ENCODE assay signal across 8 cellular contexts in genomic region chr1:117930484-117930883, GRCh38. TPM values are rescaled to one million over a fixed set of nuclear protein-coding genes. Genes with fewer than 3 reads are reported as not detected.
DNase-seq lines count a peak whose midpoint lies in the region; ATAC-seq, FAIRE-seq and TF ChIP-seq lines count a peak whose summit lies in the region.

No MANE protein-coding gene starts in this region.

- no CpG with 5 or more reads among the region's 6 CpGs for WGBS in iPS DF 6.9 (ENCODE audit: insufficient coverage, insufficient read length)
- 1 to 3% (median 1%) methylated on average over 6 of the region's 6 CpGs for WGBS in small intestine, 3 donors

- no peaks in the 10 kb centered on the region for H3K9me3 Mint-ChIP-seq in activated CD8-positive, alpha-beta memory T cell treated with anti-CD3 and anti-CD28 coated beads, Interleukin-2, amount 10 ng/mL, durations not matched to agents 7 days and 5 days (ENCODE audit: low read depth)

- H3K27me3 ChIP-seq in iPS DF 6.9 (ENCODE audit: control insufficient read depth, insufficient read depth, low read length) (no peaks in the 10 kb centered on the region), small intestine (ENCODE audit: control insufficient read depth in 2 of 2, insufficient read depth in 2 of 2, low read length in 2 of 2) (no peaks in the 10 kb centered on the region)

- H3K36me3 ChIP-seq in iPS DF 6.9 (ENCODE audit: control insufficient read depth, insufficient read depth, low read length) (no peaks in the 10 kb centered on the region; the same call in 1 of the 2 replicates), small intestine (ENCODE audit: control insufficient read depth in 2 of 2, insufficient read depth in 2 of 2, low read length in 2 of 2) (peaks cover 0 to 1% of the 10 kb centered on the region in 2 donors)

- H3K27ac Mint-ChIP-seq in activated CD8-positive, alpha-beta memory T cell treated with anti-CD3 and anti-CD28 coated beads, Interleukin-2, amount 10 ng/mL, durations not matched to agents 7 days and 5 days, result peak overlapping the region; percentile 87

- CTCF ChIA-PET in activated CD8-positive, alpha-beta memory T cell treated with anti-CD3 and anti-CD28 coated beads, Interleukin-2, amount 10 ng/mL, durations not matched to agents 7 days and 5 days (lab: Charles Lee), result interaction anchor here (2.9 kb wide), 1 partner anchor 35 kb away, joined by 16 read pairs; no protein-coding TSS in a partner anchor

- no peak for ATAC-seq in activated CD8-positive, alpha-beta memory T cell treated with anti-CD3 and anti-CD28 coated beads, Interleukin-2, amount 10 ng/mL, durations not matched to agents 7 days and 5 days

- no peaks in the 10 kb centered on the region for H3K4me1 ChIP-seq in iPS DF 6.9 (ENCODE audit: control insufficient read depth, insufficient read depth, low read length)
- peaks cover 2% of the 10 kb centered on the region in 2 donors for H3K4me1 ChIP-seq in small intestine (ENCODE audit: control insufficient read depth in 2 of 2, insufficient read depth in 1 of 2, low read depth in 1 of 2, low read length in 1 of 2)

- H3K9me3 ChIP-seq in iPS DF 6.9 (ENCODE audit: control insufficient read depth, insufficient read depth, low read length) (no peaks in the 10 kb centered on the region), small intestine (ENCODE audit: control insufficient read depth, low read depth) (no peaks in the 10 kb centered on the region)

- FAIRE-seq in small intestine (lab: Jason Lieb, UNC), result no peak

- H3K27me3 Mint-ChIP-seq in activated CD8-positive, alpha-beta memory T cell treated with anti-CD3 and anti-CD28 coated beads, Interleukin-2, amount 10 ng/mL, durations not matched to agents 7 days and 5 days, result no peaks in the 10 kb centered on the region

- peaks cover 48% of the 10 kb centered on the region for H3K4me1 Mint-ChIP-seq in activated CD8-positive, alpha-beta memory T cell treated with anti-CD3 and anti-CD28 coated beads, Interleukin-2, amount 10 ng/mL, durations not matched to agents 7 days and 5 days

- H3K4me3 ChIP-seq in WI38 (ENCODE audit: low read depth, low read length), result peak overlapping the region; percentile 98
- H3K4me3 ChIP-seq in iPS DF 6.9 (ENCODE audit: low read length), result peak overlapping the region; percentile 84; the same call in 1 of the 2 replicates
- H3K4me3 ChIP-seq in small intestine (ENCODE audit: low read depth in 1 of 2, low read length in 2 of 2), result peak overlapping the region in 1 of 2 donors; percentile 72

- peaks cover 19% of the 10 kb centered on the region for H3K36me3 Mint-ChIP-seq in activated CD8-positive, alpha-beta memory T cell treated with anti-CD3 and anti-CD28 coated beads, Interleukin-2, amount 10 ng/mL, durations not matched to agents 7 days and 5 days

- no peak for DNase-seq in activated CD8-positive, alpha-beta memory T cell treated with anti-CD3 and anti-CD28 coated beads, Interleukin-2, amount 10 ng/mL, durations not matched to agents 7 days and 5 days
- DNase-seq in activated CD8-positive, alpha-beta memory T cell treated with anti-CD3 and anti-CD28 coated beads for 24 hours, result no peak
- DNase-seq in iPS DF 6.9 (ENCODE audit: low read depth, low spot score) (no peak), small intestine (peak; percentile 36), KG1 (lab: John Stamatoyannopoulos, UW) (no peak), iPS-NIHi7 (ENCODE audit: extremely low spot score) (no peak)
- no peak for DNase-seq in activated CD4-positive, alpha-beta T cell treated with anti-CD3 and anti-CD28 coated beads, Interleukin-2, amount 50 U/mL, for 1 hour

- H3K4me3 Mint-ChIP-seq in activated CD8-positive, alpha-beta memory T cell treated with anti-CD3 and anti-CD28 coated beads, Interleukin-2, amount 10 ng/mL, durations not matched to agents 7 days and 5 days, result peak overlapping the region; percentile 88

- TF ChIP-seq CTCF in WI38 (IDR thresholded peaks at IDR 0.05; ENCODE audit: low read depth, low read length), result no peak

- no peak overlapping the region for H3K27ac ChIP-seq in iPS DF 6.9 (ENCODE audit: low read length)
- H3K27ac ChIP-seq in small intestine (ENCODE audit: low read depth in 1 of 2, low read length in 1 of 2), result peak overlapping the region in 1 of 2 donors; percentile 65

RNA-seq across cellular contexts. Expression of gene WDR3, which starts 0.9 kb away (rescaled TPM):
- total RNA-seq in activated CD8-positive, alpha-beta memory T cell treated with anti-CD3 and anti-CD28 coated beads, Interleukin-2, amount 10 ng/mL, durations not matched to agents 7 days and 5 days, result 10 to 100 TPM; 27.8 to 38.5 TPM
- 1 to 10 TPM; 1.9 to 7.8 (median 4.0) TPM for polyA plus RNA-seq in small intestine

RNA-seq across cellular contexts. Expression of gene GDAP2, which starts 1.1 kb away (rescaled TPM):
- total RNA-seq in activated CD8-positive, alpha-beta memory T cell treated with anti-CD3 and anti-CD28 coated beads, Interleukin-2, amount 10 ng/mL, durations not matched to agents 7 days and 5 days, result 10 to 100 TPM; 21.9 to 22.5 TPM
- polyA plus RNA-seq in small intestine, result 1 to 10 TPM; 4.6 to 9.8 (median 5.7) TPM
